Comparison of ENCODE assay signal across 27 cellular contexts in genomic region chr20:34285450-34285849, GRCh38. TPM values are rescaled to one million over a fixed set of nuclear protein-coding genes. Genes with fewer than 3 reads are reported as not detected.
DNase-seq lines count a peak whose midpoint lies in the region; ATAC-seq, FAIRE-seq and TF ChIP-seq lines count a peak whose summit lies in the region.
"Had no signal": no experiment of that assay in that cellular context is flagged by ENCODE, and none has a peak within 500 bp of the region (broad histone marks: within the 10 kb centered on the region; RNA-seq: fewer than 3 reads in every experiment).

No MANE protein-coding gene starts in this region.

- no peaks in the 10 kb centered on the region for H3K27me3 ChIP-seq in GM23338 (ENCODE audit: insufficient read depth)
- H3K27me3 ChIP-seq in H7 (ENCODE audit: control insufficient read depth, insufficient read depth, low read length): no peaks in the 10 kb centered on the region
- H3K27me3 ChIP-seq in H1 (replicated peaks in 1 of 4; ENCODE audit: control insufficient read depth in 3 of 4, extremely low read depth in 1 of 4, insufficient read depth in 3 of 4, low read length in 3 of 4): no peaks in the 10 kb centered on the region
- no peaks in the 10 kb centered on the region for H3K27me3 ChIP-seq in neuronal stem cell (ENCODE audit: control insufficient read depth in 3 of 3, insufficient read depth in 3 of 3, low read depth in 1 of 3, low read length in 3 of 3)
- H3K27me3 ChIP-seq: BE2C, BLaER1 had no signal

- WGBS in H1 (ENCODE audit: extremely low coverage in 1 of 2, insufficient coverage in 1 of 2, insufficient read length in 1 of 2, insufficient replicate concordance in 2 of 2, low coverage in 1 of 2, low lambda C conversion rate in 2 of 2, missing lambda C conversion rate in 1 of 2), 2 experiments: 89% methylated on average over 16 of the region's 16 CpGs; no CpG with 5 or more reads in 1 of the 2 experiments
- no CpG with 5 or more reads among the region's 16 CpGs for WGBS in neuronal stem cell (ENCODE audit: extremely low coverage in 2 of 2, insufficient read length in 2 of 2, insufficient replicate concordance in 1 of 2), 2 donors

- H3K4me3 ChIP-seq in GM23338 (no peak overlapping the region), H7 (ENCODE audit: insufficient read depth, low read depth, low read length) (no peak overlapping the region), H1 (ENCODE audit: extremely low read depth in 1 of 4, insufficient read depth in 2 of 4, low read depth in 3 of 4, low read length in 4 of 4) (no peak overlapping the region), neuronal stem cell (ENCODE audit: low read length in 2 of 2) (no peak overlapping the region)
- H3K4me3 ChIP-seq: BLaER1 had no signal

- H3K9me3 Mint-ChIP-seq in GM23338: no peaks in the 10 kb centered on the region
- H3K9me3 Mint-ChIP-seq in activated CD4-positive, alpha-beta T cell treated with anti-CD3 and anti-CD28 coated beads, Interleukin-2, amount 10 ng/mL, durations not matched to agents 7 days and 5 days: no peaks in the 10 kb centered on the region
- H3K9me3 Mint-ChIP-seq: CD14-positive monocyte; CD4-positive, alpha-beta memory T cell; CD4-positive, CD25-positive, alpha-beta regulatory T cell; CD8-positive, alpha-beta memory T cell had no signal

- peak in 1 of 2 experiments; percentile 22; a peak in 1 of 4 replicates for TF ChIP-seq CTCF in GM23338 (conservative IDR thresholded peaks at IDR 0.05; ENCODE audit: low read depth in 2 of 2)
- no peak for TF ChIP-seq CTCF in H1 (IDR thresholded peaks at IDR 0.05; ENCODE audit: control extremely low read depth in 1 of 3, insufficient read depth in 1 of 3, low read depth in 1 of 3, low read length in 3 of 3)

- H3K14ac ChIP-seq in H1 (ENCODE audit: insufficient read length) (no peak overlapping the region), neuronal stem cell (ENCODE audit: low read length) (no peak overlapping the region)

- H3F3A ChIP-seq in GM23338 (replicated peaks; ENCODE audit: low read depth): no peaks in the 10 kb centered on the region

- H3K9me3 ChIP-seq in H1 (ENCODE audit: insufficient read depth in 2 of 2, low read depth in 1 of 2, low read length in 1 of 2) (no peaks in the 10 kb centered on the region), neuronal stem cell (replicated peaks in 1 of 2; ENCODE audit: control insufficient read depth in 2 of 2, insufficient read depth in 1 of 2, low read depth in 1 of 2, low read length in 2 of 2) (no peaks in the 10 kb centered on the region)
- H3K9me3 ChIP-seq: BE2C, BLaER1 had no signal

- H3K4ac ChIP-seq in H1 (replicated peaks; ENCODE audit: insufficient read length, low read depth, low read length) (no peak overlapping the region), neuronal stem cell (ENCODE audit: low read length) (no peak overlapping the region)

- H2BK120ac ChIP-seq in H1 (replicated peaks; ENCODE audit: low read depth, low read length): no peak overlapping the region
- H2BK120ac ChIP-seq in neuronal stem cell (ENCODE audit: low read depth, low read length): peak overlapping the region; percentile 61

- H3K4me3 Mint-ChIP-seq in GM23338: no peak overlapping the region
- no peak overlapping the region for H3K4me3 Mint-ChIP-seq in activated CD4-positive, alpha-beta T cell treated with anti-CD3 and anti-CD28 coated beads, Interleukin-2, amount 10 ng/mL, durations not matched to agents 7 days and 5 days
- H3K4me3 Mint-ChIP-seq: CD14-positive monocyte; CD4-positive, alpha-beta memory T cell; CD4-positive, CD25-positive, alpha-beta regulatory T cell; CD8-positive, alpha-beta memory T cell had no signal

- H2BK20ac ChIP-seq in H1 (ENCODE audit: low read length): no peak overlapping the region

- TF ChIP-seq POLR2A in H1 (IDR thresholded peaks at IDR 0.05; ENCODE audit: control extremely low read depth in 1 of 2, low read depth in 2 of 2, low read length in 2 of 2): no peak

- H4K8ac ChIP-seq in H1 (ENCODE audit: extremely low read depth, insufficient read depth, low read length) (peak overlapping the region; percentile 65; the same call in 1 of the 2 replicates), neuronal stem cell (ENCODE audit: low read depth, low read length) (peak overlapping the region; percentile 88)

- peak; percentile 32; the same call in 2 of the 3 replicates for ATAC-seq in GM23338

- H3K4me1 ChIP-seq in GM23338 (ENCODE audit: insufficient read depth) (no peaks in the 10 kb centered on the region), H1 (replicated peaks in 1 of 4; ENCODE audit: control insufficient read depth in 3 of 4, insufficient read depth in 4 of 4, low read length in 3 of 4) (no peaks in the 10 kb centered on the region), neuronal stem cell (ENCODE audit: control insufficient read depth in 2 of 2, insufficient read depth in 1 of 2, low read depth in 1 of 2, low read length in 2 of 2) (no peaks in the 10 kb centered on the region)
- H3K4me1 ChIP-seq: BE2C had no signal

- H3K18ac ChIP-seq in H1 (ENCODE audit: extremely low read depth, low read length): no peak overlapping the region
- no peak overlapping the region for H3K18ac ChIP-seq in neuronal stem cell (ENCODE audit: low read length)

- no peaks in the 10 kb centered on the region for H3K9me2 ChIP-seq in GM23338 (ENCODE audit: insufficient read depth)

- peaks cover 6% of the 10 kb centered on the region for H3K27me3 Mint-ChIP-seq in GM23338 (ENCODE audit: insufficient read depth, low read depth, poor library complexity)
- H3K27me3 Mint-ChIP-seq in activated CD4-positive, alpha-beta T cell treated with anti-CD3 and anti-CD28 coated beads, Interleukin-2, amount 10 ng/mL, durations not matched to agents 7 days and 5 days: no peaks in the 10 kb centered on the region
- H3K27me3 Mint-ChIP-seq: CD4-positive, alpha-beta memory T cell; CD4-positive, CD25-positive, alpha-beta regulatory T cell; CD8-positive, alpha-beta memory T cell had no signal

- H3K23me2 ChIP-seq in H1 (ENCODE audit: low read depth, low read length): no peaks in the 10 kb centered on the region

- H3K27ac Mint-ChIP-seq in GM23338: no peak overlapping the region
- H3K27ac Mint-ChIP-seq in activated CD4-positive, alpha-beta T cell treated with anti-CD3 and anti-CD28 coated beads, Interleukin-2, amount 10 ng/mL, durations not matched to agents 7 days and 5 days: no peak overlapping the region
- H3K27ac Mint-ChIP-seq: CD14-positive monocyte; CD4-positive, alpha-beta memory T cell; CD4-positive, CD25-positive, alpha-beta regulatory T cell; CD8-positive, alpha-beta memory T cell had no signal

- no peak overlapping the region for H4K5ac ChIP-seq in H1 (ENCODE audit: insufficient read length, low read depth, low read length)

- DNase-seq in GM23338 (ENCODE audit: low spot score) (peak; percentile 15), H7 (peak; percentile 32), H1 (ENCODE audit: low read depth in 1 of 2, low spot score in 2 of 2) (no peak), neuronal stem cell (ENCODE audit: low spot score) (no peak), DMS114 treated with DMSO at 0.1 percent for 48 hours (lab: John Stamatoyannopoulos, UW; ENCODE audit: unreplicated experiment) (no peak), NOMO-1 treated with DMSO at 0.1 percent for 48 hours (lab: John Stamatoyannopoulos, UW; ENCODE audit: unreplicated experiment) (no peak), globus pallidus (ENCODE audit: low spot score) (no peak)
- DNase-seq in activated CD4-positive, alpha-beta T cell treated with anti-CD3 and anti-CD28 coated beads, Interleukin-2, amount 10 ng/mL, durations not matched to agents 7 days and 5 days: no peak
- DNase-seq: 8988T; ACHN; BE2C; C1 segment of cervical spinal cord; CD4-positive, alpha-beta memory T cell; CD4-positive, CD25-positive, alpha-beta regulatory T cell; CD8-positive, alpha-beta memory T cell; COR-L47; DMS 273 treated with DMSO at 0.1 percent for 48 hours; DMS79 treated with DMSO at 0.1 percent for 48 hours; GF-D8 had no signal

- peaks cover 92% of the 10 kb centered on the region for H3K36me3 Mint-ChIP-seq in GM23338 (ENCODE audit: low read depth)
- H3K36me3 Mint-ChIP-seq in activated CD4-positive, alpha-beta T cell treated with anti-CD3 and anti-CD28 coated beads, Interleukin-2, amount 10 ng/mL, durations not matched to agents 7 days and 5 days (ENCODE audit: low read depth): peaks cover 10% of the 10 kb centered on the region

- no peak for TF ChIP-seq EP300 in H1 (IDR thresholded peaks at IDR 0.05; ENCODE audit: borderline replicate concordance in 1 of 2, low read depth in 2 of 2, low read length in 2 of 2)

- H3K56ac ChIP-seq in H1 (replicated peaks; ENCODE audit: insufficient read length, low read depth, low read length): no peak overlapping the region

- H4K20me1 ChIP-seq in GM23338 (replicated peaks; ENCODE audit: insufficient read depth) (peaks cover 16% of the 10 kb centered on the region), H1 (replicated peaks in 1 of 2; ENCODE audit: control insufficient read depth in 1 of 2, insufficient read depth in 2 of 2, low read length in 2 of 2) (peaks cover 8 to 19% of the 10 kb centered on the region in 2 experiments)
- H4K20me1 ChIP-seq: BLaER1 had no signal

- H2AK5ac ChIP-seq in H1 (ENCODE audit: low read depth, low read length) (no peak overlapping the region), neuronal stem cell (ENCODE audit: low read depth, low read length) (no peak overlapping the region)

- H4K91ac ChIP-seq in H1 (replicated peaks; ENCODE audit: insufficient read length, low read length): no peak overlapping the region
- H4K91ac ChIP-seq in neuronal stem cell (ENCODE audit: low read depth, low read length, poor library complexity): no peak overlapping the region

- peaks cover 80% of the 10 kb centered on the region for H3K36me3 ChIP-seq in GM23338 (ENCODE audit: insufficient read depth)
- H3K36me3 ChIP-seq in H7 (replicated peaks; ENCODE audit: control insufficient read depth, insufficient read depth, low read length): peaks cover 75% of the 10 kb centered on the region
- H3K36me3 ChIP-seq in H1 (ENCODE audit: control insufficient read depth in 2 of 4, insufficient read depth in 4 of 4, low read length in 3 of 4): peaks cover 45 to 85% (median 71%) of the 10 kb centered on the region in 4 experiments
- peaks cover 59 to 90% of the 10 kb centered on the region in 2 donors for H3K36me3 ChIP-seq in neuronal stem cell (replicated peaks in 1 of 2; ENCODE audit: control insufficient read depth in 2 of 2, insufficient read depth in 2 of 2, low read length in 2 of 2)

- no peaks in the 10 kb centered on the region for H3K4me1 Mint-ChIP-seq in GM23338
- H3K4me1 Mint-ChIP-seq in activated CD4-positive, alpha-beta T cell treated with anti-CD3 and anti-CD28 coated beads, Interleukin-2, amount 10 ng/mL, durations not matched to agents 7 days and 5 days: no peaks in the 10 kb centered on the region
- H3K4me1 Mint-ChIP-seq: CD4-positive, alpha-beta memory T cell; CD4-positive, CD25-positive, alpha-beta regulatory T cell; CD8-positive, alpha-beta memory T cell had no signal

- no peak for FAIRE-seq in H1 (lab: Jason Lieb, UNC)
- FAIRE-seq: A204.1, G401.6, GM12891, GM19239 had no signal

- H2BK15ac ChIP-seq in H1 (ENCODE audit: low read length) (no peak overlapping the region), neuronal stem cell (ENCODE audit: low read length) (no peak overlapping the region)

- no peak; a peak in 1 of 4 replicates for TF ChIP-seq RAD21 in H1 (IDR thresholded peaks at IDR 0.05 in 1 of 2, conservative IDR thresholded peaks at IDR 0.05 in 1 of 2; ENCODE audit: low read depth in 2 of 2, low read length in 2 of 2)

- H3K27ac ChIP-seq in GM23338 (ENCODE audit: low read depth) (no peak overlapping the region), H1 (ENCODE audit: low read depth, low read length) (no peak overlapping the region), neuronal stem cell (replicated peaks; ENCODE audit: low read length) (no peak overlapping the region)
- H3K27ac ChIP-seq: BLaER1 had no signal

- H3K79me1 ChIP-seq in H1 (ENCODE audit: low read depth, low read length) (peaks cover 3% of the 10 kb centered on the region; the same call in 1 of the 2 replicates), neuronal stem cell (ENCODE audit: low read depth, low read length) (no peaks in the 10 kb centered on the region)

- no peak overlapping the region for H2BK5ac ChIP-seq in H1 (ENCODE audit: low read depth, low read length)
- no peak overlapping the region for H2BK5ac ChIP-seq in neuronal stem cell (ENCODE audit: low read length)

- H3K4me2 ChIP-seq in GM23338 (no peak overlapping the region), H1 (ENCODE audit: insufficient read depth in 1 of 2, low read depth in 2 of 2, low read length in 2 of 2) (no peak overlapping the region), neuronal stem cell (ENCODE audit: insufficient read depth, low read length, poor library complexity, severe bottlenecking) (no peak overlapping the region)
- H3K4me2 ChIP-seq: BLaER1 had no signal

- H3K9ac ChIP-seq in H1 (replicated peaks in 1 of 4; ENCODE audit: extremely low read depth in 1 of 4, low read depth in 3 of 4, low read length in 3 of 4) (no peak overlapping the region), neuronal stem cell (ENCODE audit: low read depth, low read length, poor library complexity) (no peak overlapping the region)
- H3K9ac ChIP-seq: BLaER1 had no signal

- H3K79me2 ChIP-seq in GM23338 (replicated peaks; ENCODE audit: insufficient read depth) (no peaks in the 10 kb centered on the region), H1 (ENCODE audit: control insufficient read depth in 1 of 2, insufficient read depth in 2 of 2, low read length in 2 of 2) (no peaks in the 10 kb centered on the region)

- POLR2A ChIA-PET in H1 (lab: Charles Lee; ENCODE audit: partially characterized antibody): no interaction called here
- POLR2A ChIA-PET in activated CD4-positive, alpha-beta T cell treated with anti-CD3 and anti-CD28 coated beads, Interleukin-2, amount 10 ng/mL, durations not matched to agents 7 days and 5 days (lab: Charles Lee): no interaction called here

- H3K23ac ChIP-seq in H1 (ENCODE audit: insufficient read length) (no peak overlapping the region), neuronal stem cell (ENCODE audit: low read depth, low read length, poor library complexity) (no peak overlapping the region)

- CTCF ChIA-PET in H1 (lab: Charles Lee; ENCODE audit: partially characterized antibody): interaction anchor here (0.9 to 1.2 kb wide), 5 partner anchors 9 to 252 kb away, joined by 3 to 4 read pairs (median 4); no protein-coding TSS in a partner anchor
- CTCF ChIA-PET in activated CD4-positive, alpha-beta T cell treated with anti-CD3 and anti-CD28 coated beads, Interleukin-2, amount 10 ng/mL, durations not matched to agents 7 days and 5 days (lab: Charles Lee): interaction anchor here (1.2 kb wide), 1 partner anchor 11 kb away, joined by 4 read pairs; no protein-coding TSS in a partner anchor

- no peak overlapping the region for H2AFZ ChIP-seq in GM23338
- no peak overlapping the region for H2AFZ ChIP-seq in H1 (ENCODE audit: low read length)
- no peak overlapping the region for H2AFZ ChIP-seq in neuronal stem cell (ENCODE audit: low read length)

- H2BK12ac ChIP-seq in H1 (ENCODE audit: low read depth, low read length) (no peak overlapping the region), neuronal stem cell (ENCODE audit: low read length) (no peak overlapping the region)

RNA-seq across cellular contexts. Expression of gene AHCY, which starts 17.7 kb away (rescaled TPM):
- total RNA-seq in GM23338 (2014; rRNA removed; shearing (Covaris generic)): 404 and 423 TPM in 2 replicates
- polyA plus RNA-seq in GM23338 (2016; fragmentation: Nextera tagmentation; extraction: Ambion mirVana) (138 and 150 TPM in 2 replicates), H1 (2011; rRNA removed) (638 and 688 TPM in 2 replicates)
- total RNA-seq in H7 (2014; rRNA removed; shearing (Covaris generic)): 331 and 361 TPM in 2 replicates
- 404 and 414 TPM in 2 replicates for total RNA-seq in H1 (2021; fragmentation: NEBNext Ultra II Directional; extraction: Animal tissue kit (Norgen Biotek cat#: 25700))
- polyA plus RNA-seq in H1 (2011; cell fraction: cytosol; rRNA removed): 622 TPM
- 664 TPM for polyA plus RNA-seq in H1 (2011; cell fraction: nucleus; rRNA removed)
- polyA plus RNA-seq in H1 (2012, experiment 1 of 2): 355 to 467 TPM (median 460 TPM) in 4 replicates
- 668 TPM for polyA plus RNA-seq in H1 (2012, experiment 2 of 2)
- polyA plus RNA-seq in H1 (2013, experiment 1 of 2): 249 TPM
- 250 TPM for polyA plus RNA-seq in H1 (2013, experiment 2 of 2)
- polyA minus RNA-seq in H1 (2011; rRNA and poly(A)+ RNA removed): 889 and 910 TPM in 2 replicates
- polyA minus RNA-seq in H1 (2011; cell fraction: cytosol; rRNA and poly(A)+ RNA removed): 394 TPM
- polyA minus RNA-seq in H1 (2011; cell fraction: nucleus; rRNA and poly(A)+ RNA removed): 315 TPM
- 172 TPM for polyA plus RNA-seq in neuronal stem cell (2013, experiment 1 of 2)
- polyA plus RNA-seq in neuronal stem cell (2013, experiment 2 of 2): 166 TPM
- total RNA-seq in activated CD4-positive, alpha-beta T cell treated with anti-CD3 and anti-CD28 coated beads, Interleukin-2, amount 10 ng/mL, durations not matched to agents 7 days and 5 days: 10 to 100 TPM; 59.9 to 64.1 TPM

RNA-seq across cellular contexts. Expression of gene ASIP, which starts 44.2 kb away (rescaled TPM):
- not detected in 2 replicates for total RNA-seq in GM23338 (2014; rRNA removed; shearing (Covaris generic))
- polyA plus RNA-seq in GM23338 (2016; fragmentation: Nextera tagmentation; extraction: Ambion mirVana) (not detected in 2 replicates), H1 (2011; rRNA removed) (not detected in 2 replicates)
- not detected in 2 replicates for total RNA-seq in H7 (2014; rRNA removed; shearing (Covaris generic))
- total RNA-seq in H1 (2021; fragmentation: NEBNext Ultra II Directional; extraction: Animal tissue kit (Norgen Biotek cat#: 25700)): not detected in 2 replicates
- not detected for polyA plus RNA-seq in H1 (2011; cell fraction: cytosol; rRNA removed)
- not detected for polyA plus RNA-seq in H1 (2011; cell fraction: nucleus; rRNA removed)
- not detected in 4 replicates for polyA plus RNA-seq in H1 (2012, experiment 1 of 2)
- not detected for polyA plus RNA-seq in H1 (2012, experiment 2 of 2)
- not detected for polyA plus RNA-seq in H1 (2013, experiment 1 of 2)
- polyA plus RNA-seq in H1 (2013, experiment 2 of 2): not detected
- not detected in 2 replicates for polyA minus RNA-seq in H1 (2011; rRNA and poly(A)+ RNA removed)
- polyA minus RNA-seq in H1 (2011; cell fraction: cytosol; rRNA and poly(A)+ RNA removed): not detected
- polyA minus RNA-seq in H1 (2011; cell fraction: nucleus; rRNA and poly(A)+ RNA removed): not detected
- polyA plus RNA-seq in neuronal stem cell (2013, experiment 1 of 2): not detected
- polyA plus RNA-seq in neuronal stem cell (2013, experiment 2 of 2): not detected
- total RNA-seq in activated CD4-positive, alpha-beta T cell treated with anti-CD3 and anti-CD28 coated beads, Interleukin-2, amount 10 ng/mL, durations not matched to agents 7 days and 5 days: not detected
- total RNA-seq: A673; CD4-positive, alpha-beta memory T cell; CD4-positive, CD25-positive, alpha-beta regulatory T cell; CD8-positive, alpha-beta memory T cell had no signal
- polyA plus RNA-seq: AG04450; CD4-positive, alpha-beta memory T cell; CD4-positive, CD25-positive, alpha-beta regulatory T cell; CD8-positive, alpha-beta memory T cell had no signal

Comparison
In these comparisons a context has a peak if more than half of its experiments do, and no peak if none do; other contexts are left out.
1. DNase-seq: peak in GM23338 (single experiment) and H7 (single experiment); none in H1 (0 of 2), neuronal stem cell (single experiment), DMS114 treated with DMSO at 0.1 percent for 48 hours (single experiment), NOMO-1 treated with DMSO at 0.1 percent for 48 hours (single experiment), globus pallidus (single experiment) and activated CD4-positive, alpha-beta T cell treated with anti-CD3 and anti-CD28 coated beads, Interleukin-2, amount 10 ng/mL, durations not matched to agents 7 days and 5 days (single experiment).